Comparison of ENCODE assay signal across 23 cellular contexts in the genomic region with DNA sequence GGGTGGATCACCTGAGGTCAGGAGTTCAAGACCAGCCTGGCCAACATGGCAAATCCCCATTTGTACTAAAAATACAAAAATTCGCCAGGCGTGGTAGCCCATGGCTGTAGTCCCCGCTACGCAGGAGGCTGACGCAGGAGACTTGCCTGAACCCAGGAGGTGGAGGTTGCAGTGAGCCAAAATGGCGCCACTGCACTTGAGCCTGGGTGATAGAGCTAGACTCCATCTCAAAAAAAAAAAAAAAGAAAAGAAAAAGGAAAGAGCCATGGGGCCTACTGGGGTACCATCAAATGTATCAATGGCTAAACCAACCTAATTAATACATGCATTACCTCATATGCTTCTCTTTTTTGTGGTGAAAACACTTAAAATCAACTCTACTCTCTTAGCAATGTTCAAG.
"Had no signal": no experiment of that assay in that cellular context is flagged by ENCODE, and none has a peak within 500 bp of the region (broad histone marks: within the 10 kb centered on the region; RNA-seq: fewer than 3 reads in every experiment).

No MANE protein-coding gene starts in this region.

- DNase-seq: dermis blood vessel endothelial cell; dorsolateral prefrontal cortex; effector CD4-positive, alpha-beta T cell; effector memory CD4-positive, alpha-beta T cell; heart left ventricle; hypothalamus; immature natural killer cell; islet precursor cell; left cardiac atrium; left lung; left ventricle myocardium superior; lower lobe of right lung; mesenchymal stem cell; mucosa of descending colon had no signal

- H3K4me3 ChIP-seq: coronary artery, dorsolateral prefrontal cortex, esophagus muscularis mucosa, gastroesophageal sphincter, heart left ventricle, hepatocyte, left lung, lower lobe of right lung, mucosa of descending colon had no signal

- H3K9me3 Mint-ChIP-seq: immature natural killer cell, mesothelial cell of epicardium had no signal

- H3K27ac Mint-ChIP-seq: mesothelial cell of epicardium had no signal

- H3K4me3 Mint-ChIP-seq: immature natural killer cell, mesothelial cell of epicardium had no signal

- H3K4me1 ChIP-seq: gastroesophageal sphincter, lower lobe of right lung had no signal

- H3K36me3 ChIP-seq: esophagus muscularis mucosa, gastroesophageal sphincter, lower lobe of right lung had no signal

- H3K4me1 Mint-ChIP-seq: mesothelial cell of epicardium had no signal

- H3K27ac ChIP-seq: coronary artery, dorsolateral prefrontal cortex, esophagus muscularis mucosa, foreskin keratinocyte, gastroesophageal sphincter, heart left ventricle, hepatocyte, left lung, lower lobe of right lung had no signal

- H3K9me3 ChIP-seq: esophagus muscularis mucosa, gastroesophageal sphincter, heart left ventricle, left lung, lower lobe of right lung, mucosa of descending colon had no signal

- FAIRE-seq: colon, endothelial cell of umbilical vein, frontal cortex had no signal
